ENCODE assay signal across 30 cellular contexts in the genomic region with DNA sequence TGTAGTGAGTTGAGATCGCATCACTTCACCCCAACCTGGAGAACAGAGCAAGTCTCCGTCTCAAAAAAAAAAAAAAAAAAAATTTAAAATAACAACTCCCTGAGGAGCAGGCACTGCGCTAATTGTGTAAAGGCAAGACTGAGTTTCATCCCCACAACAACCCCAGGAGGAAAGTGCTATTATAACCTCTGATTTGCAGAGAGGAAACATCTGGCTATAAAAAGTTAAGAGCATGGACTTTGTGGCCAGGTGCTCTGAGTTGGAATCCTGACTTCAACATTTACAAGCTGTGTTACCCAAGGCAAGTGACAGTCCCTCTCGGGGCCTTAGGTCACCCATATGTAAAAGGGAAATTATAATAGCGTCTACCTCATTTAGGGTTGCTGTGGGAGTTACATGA.
DNase-seq lines count a peak whose midpoint lies in the region; FAIRE-seq lines count a peak whose summit lies in the region.
"Had no signal": no experiment of that assay in that cellular context is flagged by ENCODE, and none has a peak within 500 bp of the region (broad histone marks: within the 10 kb centered on the region; RNA-seq: fewer than 3 reads in every experiment).

No MANE protein-coding gene starts in this region.

- H3K36me3 ChIP-seq in BLaER1 = 0 out of 2 replicates have a peak, but pooled peaks cover 6% of the 10 kb centered on the region
- peaks cover 0 to 12% (median 0%) of the 10 kb centered on the region in 11 experiments; a peak in 3 of 22 replicates for H3K36me3 ChIP-seq in BLaER1 treated with 17β-estradiol and CSF1 and Interleukin-3, amounts not matched to agents 10 nM and 100 nM
- H3K36me3 ChIP-seq: BE2C had no signal

- H3K27me3 ChIP-seq in BLaER1 = no peaks in the 10 kb centered on the region
- no peaks in the 10 kb centered on the region for H3K27me3 ChIP-seq in BLaER1 treated with 17β-estradiol and CSF1 and Interleukin-3, amounts not matched to agents 10 nM and 100 nM
- H3K27me3 ChIP-seq: BE2C had no signal

- FAIRE-seq in urothelium cell line (lab: Jason Lieb, UNC) = no peak
- FAIRE-seq: A204.1, A549, D721Med, G401.6 had no signal

- peaks cover 37% of the 10 kb centered on the region for H3K9me3 ChIP-seq in BLaER1
- H3K9me3 ChIP-seq in BLaER1 treated with 17β-estradiol and CSF1 and Interleukin-3, amounts not matched to agents 10 nM and 100 nM (replicated peaks in 1 of 11) = peaks cover 29 to 48% (median 41%) of the 10 kb centered on the region in 11 experiments

- no peak overlapping the region for H3K9ac ChIP-seq in BLaER1
- peak overlapping the region in 2 of 11 experiments; percentile 59 to 61; a peak in 2 of 22 replicates for H3K9ac ChIP-seq in BLaER1 treated with 17β-estradiol and CSF1 and Interleukin-3, amounts not matched to agents 10 nM and 100 nM

- peak overlapping the region; percentile 84 for H3K4me2 ChIP-seq in BLaER1
- peak overlapping the region in 8 of 11 experiments; percentile 65 to 83 (median 72); a peak in 16 of 22 replicates for H3K4me2 ChIP-seq in BLaER1 treated with 17β-estradiol and CSF1 and Interleukin-3, amounts not matched to agents 10 nM and 100 nM
- H3K4me2 ChIP-seq: A549 had no signal

- H3K4me3 ChIP-seq in BLaER1 = no peak overlapping the region
- H3K4me3 ChIP-seq in BLaER1 treated with 17β-estradiol and CSF1 and Interleukin-3, amounts not matched to agents 10 nM and 100 nM = no peak overlapping the region
- H3K4me3 ChIP-seq: A549 had no signal

- DNase-seq in urothelium cell line (ENCODE audit: low spot score) (no peak), COLO668 (lab: John Stamatoyannopoulos, UW; ENCODE audit: unreplicated experiment) (no peak)
- DNase-seq: 8988T; ACHN; AML-193; BE2C; C1 segment of cervical spinal cord; Caco-2; Calu3; CD4-positive, alpha-beta memory T cell; CD4-positive, alpha-beta T cell; CD4-positive, CD25-positive, alpha-beta regulatory T cell; CD8-positive, alpha-beta memory T cell; CD8-positive, alpha-beta T cell; COR-L47; DMS 273 treated with DMSO at 0.1 percent for 48 hours; DMS153; DMS53; DMS79; DMS79 treated with DMSO at 0.1 percent for 48 hours; DND-41; EL had no signal

- H3K27ac ChIP-seq in BLaER1 = peak overlapping the region; percentile 81; the same call in 1 of the 2 replicates
- H3K27ac ChIP-seq in BLaER1 treated with 17β-estradiol and CSF1 and Interleukin-3, amounts not matched to agents 10 nM and 100 nM = peak overlapping the region in 4 of 11 experiments; percentile 61 to 79 (median 72); a peak in 5 of 22 replicates
- H3K27ac ChIP-seq: 22Rv1, A549, C4-2B had no signal

- no peaks in the 10 kb centered on the region for H4K20me1 ChIP-seq in BLaER1
- no peaks in the 10 kb centered on the region for H4K20me1 ChIP-seq in BLaER1 treated with 17β-estradiol and CSF1 and Interleukin-3, amounts not matched to agents 10 nM and 100 nM

- H3K4me1 ChIP-seq in BLaER1 = peaks cover 62% of the 10 kb centered on the region
- peaks cover 8 to 62% (median 56%) of the 10 kb centered on the region in 10 experiments; a peak in 19 of 20 replicates for H3K4me1 ChIP-seq in BLaER1 treated with 17β-estradiol and CSF1 and Interleukin-3, amounts not matched to agents 10 nM and 100 nM
- H3K4me1 ChIP-seq: BE2C had no signal
